Comparison of ENCODE assay signal across 10 cellular contexts in the genomic region with DNA sequence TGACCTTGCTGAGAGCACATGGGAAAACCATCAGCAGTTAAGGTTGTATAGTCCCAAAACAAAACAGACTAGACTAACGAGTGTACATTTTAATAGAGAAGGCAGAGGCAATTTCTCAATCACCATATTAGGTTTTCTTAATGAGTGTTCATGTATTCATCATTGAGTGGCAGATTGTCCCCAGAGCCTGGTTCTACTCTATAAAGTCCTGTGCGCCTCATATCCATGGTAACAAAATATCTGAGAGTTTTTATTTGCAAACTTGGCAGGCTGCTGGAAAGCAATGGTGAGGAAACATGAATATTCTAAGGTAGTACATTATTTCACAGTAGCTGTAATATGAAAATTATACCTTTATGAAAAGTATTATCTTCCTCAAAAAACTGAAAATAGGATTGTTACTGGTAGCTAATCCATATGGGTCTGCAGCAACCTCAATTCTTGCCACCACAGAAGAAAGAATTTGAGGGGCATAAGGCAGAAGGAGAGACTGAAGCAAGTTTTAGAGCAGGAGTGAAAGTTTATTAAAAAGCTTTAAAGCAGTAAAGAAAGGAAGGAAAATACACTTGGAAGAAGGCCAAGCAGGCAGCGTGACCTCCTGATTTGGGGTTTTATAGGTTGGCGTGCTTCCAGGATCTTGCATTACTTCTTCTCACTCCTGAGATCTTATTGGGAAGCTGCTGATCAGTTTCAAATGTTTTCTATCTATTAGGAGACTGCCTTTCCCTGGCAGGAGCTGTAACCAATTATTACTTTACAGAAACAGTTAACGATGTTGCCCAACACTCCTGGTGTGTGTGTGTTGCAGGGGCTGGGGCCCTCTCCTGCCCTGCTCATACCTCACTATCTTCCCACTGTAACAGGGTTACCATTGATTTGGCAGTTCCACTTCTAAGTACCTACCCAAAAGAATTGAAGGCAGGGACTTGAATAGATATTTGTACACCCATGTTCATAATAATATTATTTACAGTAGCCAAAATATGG.
DNase-seq lines count a peak whose midpoint lies in the region; ATAC-seq and TF ChIP-seq lines count a peak whose summit lies in the region.
"Had no signal": no experiment of that assay in that cellular context is flagged by ENCODE, and none has a peak within 500 bp of the region (broad histone marks: within the 10 kb centered on the region; RNA-seq: fewer than 3 reads in every experiment).

No MANE protein-coding gene starts in this region.

- no peak overlapping the region for H3K4me3 ChIP-seq in retinal pigment epithelial cell (ENCODE audit: low read length)

- DNase-seq in HT-29 (ENCODE audit: low spot score) (peak; percentile 85), NCI-H2171 (lab: John Stamatoyannopoulos, UW) (peak; percentile 10), dedifferentiated amniotic fluid mesenchymal stem cell (ENCODE audit: extremely low spot score) (peak; percentile 39), retinal pigment epithelial cell (ENCODE audit: low read depth) (peak; percentile 39)
- DNase-seq: activated T-cell treated with anti-CD3 and anti-CD28 coated beads, Interleukin-2, amount 50 U/mL, for 4 hours; caudate nucleus; NK-92 treated with Interleukin-12 subunit alpha and Interleukin-12 subunit beta, amount 100 ng/mL, for 24 hours had no signal

- ATAC-seq in GM19324 (IDR thresholded peaks at IDR 0.05; ENCODE audit: low FRiP score, unreplicated experiment) (no peak), HG03460 (IDR thresholded peaks at IDR 0.05; ENCODE audit: unreplicated experiment) (no peak), HG03175 (IDR thresholded peaks at IDR 0.05; ENCODE audit: unreplicated experiment) (no peak)
- ATAC-seq: activated T-cell treated with anti-CD3 and anti-CD28 coated beads, Interleukin-2, amount 50 U/mL, for 4 hours had no signal

- no peak for TF ChIP-seq CTCF in retinal pigment epithelial cell (conservative IDR thresholded peaks at IDR 0.05; ENCODE audit: low read depth, low read length)

Comparison
In these comparisons a context has a peak if more than half of its experiments do, and no peak if none do; other contexts are left out.
1. DNase-seq: peak in every context shown above with its lines; median percentile 85 in HT-29; 39 in dedifferentiated amniotic fluid mesenchymal stem cell; 39 in retinal pigment epithelial cell; 10 in NCI-H2171.